In the genomic region with DNA sequence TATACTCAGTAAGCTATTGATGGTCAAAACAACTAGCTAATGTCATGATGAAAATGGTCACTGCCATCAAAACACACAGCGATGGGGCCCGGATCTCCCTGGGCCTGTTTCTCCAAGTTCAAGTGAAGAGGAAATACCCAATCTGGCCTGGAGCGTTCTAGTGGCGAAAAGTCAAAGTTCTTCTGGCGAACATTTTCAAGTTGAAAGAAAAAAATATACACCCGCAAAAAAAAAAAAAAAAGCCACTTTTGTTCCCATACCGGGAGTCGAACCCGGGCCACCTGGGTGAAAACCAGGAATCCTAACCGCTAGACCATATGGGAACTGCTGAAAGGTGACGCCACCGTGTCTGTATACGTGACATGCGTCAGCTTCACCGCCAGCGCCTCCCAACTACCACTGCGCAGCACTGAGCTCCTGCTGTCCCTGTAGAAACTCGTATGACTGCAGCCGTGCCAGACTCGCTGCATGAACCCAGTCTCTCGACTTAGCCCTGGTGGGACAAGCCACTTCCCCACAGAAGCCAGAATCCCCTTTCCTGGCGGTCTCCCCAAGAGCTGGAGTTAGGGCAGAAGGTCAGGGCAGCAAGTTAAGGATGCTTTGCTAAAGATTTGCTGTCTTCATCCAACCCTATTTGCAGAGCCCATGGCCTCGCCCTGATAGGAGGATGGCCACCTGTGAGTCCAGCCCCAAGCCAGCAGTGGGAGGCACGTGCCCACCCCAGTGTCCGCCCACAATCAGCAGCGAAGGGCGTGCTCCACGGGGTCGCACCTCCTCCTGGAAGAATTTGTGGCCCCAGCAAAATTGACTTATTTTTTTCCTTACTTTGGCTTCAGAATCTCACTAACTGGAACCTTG, we compare ENCODE assay signal across 8 cellular contexts. TPM values are rescaled to one million over a fixed set of nuclear protein-coding genes. Genes with fewer than 3 reads are reported as not detected.
DNase-seq lines count a peak whose midpoint lies in the region; ATAC-seq and TF ChIP-seq lines count a peak whose summit lies in the region.

No MANE protein-coding gene starts in this region.

- H3K4me3 Mint-ChIP-seq in activated CD4-positive, alpha-beta T cell treated with anti-CD3 and anti-CD28 coated beads, Interleukin-2, amount 10 ng/mL, durations not matched to agents 7 days and 5 days = peak overlapping the region; percentile 63

- POLR2A ChIA-PET in activated CD4-positive, alpha-beta T cell treated with anti-CD3 and anti-CD28 coated beads, Interleukin-2, amount 10 ng/mL, durations not matched to agents 7 days and 5 days (lab: Charles Lee) = no interaction called here

- H3K27me3 ChIP-seq in effector memory CD4-positive, alpha-beta T cell (replicated peaks; ENCODE audit: control insufficient read depth, insufficient read depth, low read length, poor library complexity, severe bottlenecking) = no peaks in the 10 kb centered on the region
- no peaks in the 10 kb centered on the region for H3K27me3 ChIP-seq in right lobe of liver

- peak; percentile 53 to 74 (median 55) for ATAC-seq in right lobe of liver

- H3K36me3 ChIP-seq in effector memory CD4-positive, alpha-beta T cell (ENCODE audit: control insufficient read depth, insufficient read depth, low read length) = peaks cover 18% of the 10 kb centered on the region
- peaks cover 0 to 12% (median 2%) of the 10 kb centered on the region in 4 donors for H3K36me3 ChIP-seq in right lobe of liver

- H3K27ac ChIP-seq in effector memory CD4-positive, alpha-beta T cell (ENCODE audit: insufficient read depth, low read length, poor library complexity, severe bottlenecking) = no peak overlapping the region
- no peak overlapping the region for H3K27ac ChIP-seq in right lobe of liver

- CTCF ChIA-PET in activated CD4-positive, alpha-beta T cell treated with anti-CD3 and anti-CD28 coated beads, Interleukin-2, amount 10 ng/mL, durations not matched to agents 7 days and 5 days (lab: Charles Lee) = interaction anchor here (1.3 kb wide), 1 partner anchor 184 kb away, joined by 3 read pairs; no protein-coding TSS in a partner anchor

- no peak for TF ChIP-seq CTCF in GM12865 (IDR thresholded peaks at IDR 0.05; ENCODE audit: insufficient read depth, low read depth, low read length, missing control alignments)
- TF ChIP-seq CTCF in right lobe of liver (IDR thresholded peaks at IDR 0.05) = no peak

- H3K36me3 Mint-ChIP-seq in activated CD4-positive, alpha-beta T cell treated with anti-CD3 and anti-CD28 coated beads, Interleukin-2, amount 10 ng/mL, durations not matched to agents 7 days and 5 days (ENCODE audit: low read depth) = peaks cover 22% of the 10 kb centered on the region

- H3K9me3 Mint-ChIP-seq in activated CD4-positive, alpha-beta T cell treated with anti-CD3 and anti-CD28 coated beads, Interleukin-2, amount 10 ng/mL, durations not matched to agents 7 days and 5 days = no peaks in the 10 kb centered on the region

- no peak for TF ChIP-seq POLR2A in right lobe of liver (IDR thresholded peaks at IDR 0.05)

- peaks cover 37% of the 10 kb centered on the region for H3K4me1 Mint-ChIP-seq in activated CD4-positive, alpha-beta T cell treated with anti-CD3 and anti-CD28 coated beads, Interleukin-2, amount 10 ng/mL, durations not matched to agents 7 days and 5 days

- peak overlapping the region; percentile 78 for H3K27ac Mint-ChIP-seq in activated CD4-positive, alpha-beta T cell treated with anti-CD3 and anti-CD28 coated beads, Interleukin-2, amount 10 ng/mL, durations not matched to agents 7 days and 5 days

- no peaks in the 10 kb centered on the region for H3K9me3 ChIP-seq in effector memory CD4-positive, alpha-beta T cell (ENCODE audit: control insufficient read depth, low read length)
- no peaks in the 10 kb centered on the region for H3K9me3 ChIP-seq in right lobe of liver

- H3K4me1 ChIP-seq in effector memory CD4-positive, alpha-beta T cell (ENCODE audit: control insufficient read depth, insufficient read depth, low read length, poor library complexity, severe bottlenecking) = peaks cover 6% of the 10 kb centered on the region
- H3K4me1 ChIP-seq in right lobe of liver = peaks cover 0 to 8% (median 3%) of the 10 kb centered on the region in 4 donors

- WGBS in right lobe of liver (ENCODE audit: insufficient coverage, low coverage, low lambda C conversion rate, missing lambda C conversion rate) = 26% methylated on average over 25 of the region's 29 CpGs

- DNase-seq in GM12865 (ENCODE audit: low read depth) (peak; percentile 77), NCI-H2107 (lab: John Stamatoyannopoulos, UW) (peak; percentile 7), right lobe of liver (peak; percentile 63 to 77 (median 66)), UCSD-AML1 (lab: John Stamatoyannopoulos, UW; ENCODE audit: unreplicated experiment) (no peak), NK-92 (lab: John Stamatoyannopoulos, UW; ENCODE audit: unreplicated experiment) (no peak)
- peak; percentile 65 for DNase-seq in activated CD4-positive, alpha-beta T cell treated with anti-CD3 and anti-CD28 coated beads, Interleukin-2, amount 10 ng/mL, durations not matched to agents 7 days and 5 days
- DNase-seq in effector memory CD4-positive, alpha-beta T cell = peak in 2 of 3 donors; percentile 21 to 40
- DNase-seq in stimulated activated CD4-positive, alpha-beta T cell treated with anti-CD3 and anti-CD28 coated beads, TNF-alpha, amount 100 ng/mL, for 24 hours (ENCODE audit: low read depth in 3 of 3) = peak; percentile 13 to 66 (median 54)

- no peak overlapping the region for H3K4me3 ChIP-seq in GM12865 (ENCODE audit: low read depth, low read length)
- no peak overlapping the region for H3K4me3 ChIP-seq in effector memory CD4-positive, alpha-beta T cell (ENCODE audit: insufficient read depth, low read depth, low read length, poor library complexity, severe bottlenecking)
- H3K4me3 ChIP-seq in right lobe of liver = no peak overlapping the region

- intact Hi-C loops in right lobe of liver (cut with DNase I) = loop anchor here in 1 of 2 donors (10.0 kb wide), 1 partner anchor 152 kb away; a partner anchor contains a TSS

- peaks cover 4% of the 10 kb centered on the region for H3K27me3 Mint-ChIP-seq in activated CD4-positive, alpha-beta T cell treated with anti-CD3 and anti-CD28 coated beads, Interleukin-2, amount 10 ng/mL, durations not matched to agents 7 days and 5 days

RNA-seq across cellular contexts. Expression of a gene that starts 5.6 kb away (rescaled TPM):
- total RNA-seq in activated CD4-positive, alpha-beta T cell treated with anti-CD3 and anti-CD28 coated beads, Interleukin-2, amount 10 ng/mL, durations not matched to agents 7 days and 5 days = 10 to 100 TPM; 71.1 to 75.2 TPM
- 100 to 1,000 TPM in 2 of 6 experiments, 10 to 100 TPM in 4; 43.1 to 136 (median 56.7) TPM for total RNA-seq in right lobe of liver

RNA-seq across cellular contexts. Expression of a gene that starts 18.8 kb away (rescaled TPM):
- total RNA-seq in activated CD4-positive, alpha-beta T cell treated with anti-CD3 and anti-CD28 coated beads, Interleukin-2, amount 10 ng/mL, durations not matched to agents 7 days and 5 days = 10 to 100 TPM; 88.2 to 89.2 TPM
- total RNA-seq in right lobe of liver = 10 to 100 TPM; 25.6 to 43.5 (median 30.3) TPM

Comparison
In these comparisons a context has a peak if more than half of its experiments do, and no peak if none do; other contexts are left out.
1. DNase-seq: peak in GM12865 (single experiment), NCI-H2107 (single experiment), activated CD4-positive, alpha-beta T cell treated with anti-CD3 and anti-CD28 coated beads, Interleukin-2, amount 10 ng/mL, durations not matched to agents 7 days and 5 days (single experiment), effector memory CD4-positive, alpha-beta T cell (2 of 3), right lobe of liver (3 of 3) and stimulated activated CD4-positive, alpha-beta T cell treated with anti-CD3 and anti-CD28 coated beads, TNF-alpha, amount 100 ng/mL, for 24 hours (3 of 3); none in UCSD-AML1 (single experiment) and NK-92 (single experiment).